In the genomic region with DNA sequence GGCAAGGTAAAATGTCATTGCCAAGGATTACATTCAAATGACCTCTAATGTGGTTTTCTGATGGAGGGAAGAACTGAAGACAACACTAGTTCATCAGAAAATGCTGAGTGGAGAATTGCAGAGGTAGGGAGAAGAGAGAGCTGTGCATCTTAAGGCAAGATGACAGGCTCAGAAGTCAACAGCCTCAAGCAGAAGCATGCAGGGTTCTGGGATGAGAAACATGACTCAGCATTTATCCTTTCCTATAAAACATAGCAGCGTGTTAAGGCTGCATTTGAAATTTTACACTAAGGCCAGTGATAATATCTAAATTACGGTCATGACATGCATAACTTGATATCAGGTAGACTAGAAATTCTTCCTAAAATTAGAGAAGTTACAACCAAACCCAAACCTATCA, we compare ENCODE assay signal across 1 cellular context.
TF ChIP-seq lines count a peak whose summit lies in the region.

No MANE protein-coding gene starts in this region.

TF ChIP-seq in HepG2, 621 proteins besides CTCF, POLR2A, EP300 and RAD21:
- no peak for TF ChIP-seq ZNF382 (CRISPR knock-in tag; IDR thresholded peaks at IDR 0.05; ENCODE audit: borderline replicate concordance)
- TF ChIP-seq SRSF4 (IDR thresholded peaks at IDR 0.05; ENCODE audit: low read depth, low read length, poor library complexity, severe bottlenecking), result no peak
- TF ChIP-seq PAX8 (CRISPR knock-in tag; IDR thresholded peaks at IDR 0.05; ENCODE audit: borderline replicate concordance), result no peak
- TF ChIP-seq, protein P1, sequence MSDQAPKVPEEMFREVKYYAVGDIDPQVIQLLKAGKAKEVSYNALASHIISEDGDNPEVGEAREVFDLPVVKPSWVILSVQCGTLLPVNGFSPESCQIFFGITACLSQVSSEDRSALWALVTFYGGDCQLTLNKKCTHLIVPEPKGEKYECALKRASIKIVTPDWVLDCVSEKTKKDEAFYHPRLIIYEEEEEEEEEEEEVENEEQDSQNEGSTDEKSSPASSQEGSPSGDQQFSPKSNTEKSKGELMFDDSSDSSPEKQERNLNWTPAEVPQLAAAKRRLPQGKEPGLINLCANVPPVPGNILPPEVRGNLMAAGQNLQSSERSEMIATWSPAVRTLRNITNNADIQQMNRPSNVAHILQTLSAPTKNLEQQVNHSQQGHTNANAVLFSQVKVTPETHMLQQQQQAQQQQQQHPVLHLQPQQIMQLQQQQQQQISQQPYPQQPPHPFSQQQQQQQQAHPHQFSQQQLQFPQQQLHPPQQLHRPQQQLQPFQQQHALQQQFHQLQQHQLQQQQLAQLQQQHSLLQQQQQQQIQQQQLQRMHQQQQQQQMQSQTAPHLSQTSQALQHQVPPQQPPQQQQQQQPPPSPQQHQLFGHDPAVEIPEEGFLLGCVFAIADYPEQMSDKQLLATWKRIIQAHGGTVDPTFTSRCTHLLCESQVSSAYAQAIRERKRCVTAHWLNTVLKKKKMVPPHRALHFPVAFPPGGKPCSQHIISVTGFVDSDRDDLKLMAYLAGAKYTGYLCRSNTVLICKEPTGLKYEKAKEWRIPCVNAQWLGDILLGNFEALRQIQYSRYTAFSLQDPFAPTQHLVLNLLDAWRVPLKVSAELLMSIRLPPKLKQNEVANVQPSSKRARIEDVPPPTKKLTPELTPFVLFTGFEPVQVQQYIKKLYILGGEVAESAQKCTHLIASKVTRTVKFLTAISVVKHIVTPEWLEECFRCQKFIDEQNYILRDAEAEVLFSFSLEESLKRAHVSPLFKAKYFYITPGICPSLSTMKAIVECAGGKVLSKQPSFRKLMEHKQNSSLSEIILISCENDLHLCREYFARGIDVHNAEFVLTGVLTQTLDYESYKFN (CRISPR knock-in tag; conservative IDR thresholded peaks at IDR 0.05), result no peak
- no peak for TF ChIP-seq RFX5 (IDR thresholded peaks at IDR 0.05; ENCODE audit: low read depth, low read length)
- TF ChIP-seq NFE2L2 (IDR thresholded peaks at IDR 0.05; ENCODE audit: low read length), result peak; percentile 87
- TF ChIP-seq ZNF780A (CRISPR knock-in tag; IDR thresholded peaks at IDR 0.05), result no peak
- TF ChIP-seq ZNF850 (CRISPR knock-in tag; conservative IDR thresholded peaks at IDR 0.05), result no peak
- TF ChIP-seq ZNF687 (CRISPR knock-in tag; IDR thresholded peaks at IDR 0.05), result no peak
- no peak for TF ChIP-seq ZNF790 (CRISPR knock-in tag; IDR thresholded peaks at IDR 0.05; ENCODE audit: borderline replicate concordance)
- no peak for TF ChIP-seq MIXL1 (CRISPR knock-in tag; IDR thresholded peaks at IDR 0.05)
- no peak for TF ChIP-seq ZSCAN21 (CRISPR knock-in tag; IDR thresholded peaks at IDR 0.05; ENCODE audit: borderline replicate concordance)
- TF ChIP-seq MEF2D (CRISPR knock-in tag; IDR thresholded peaks at IDR 0.05), result no peak
- no peak for TF ChIP-seq PTBP1 (IDR thresholded peaks at IDR 0.05; ENCODE audit: low read depth, low read length, poor library complexity, severe bottlenecking)
- TF ChIP-seq MAFK (conservative IDR thresholded peaks at IDR 0.05 in 1 of 2, IDR thresholded peaks at IDR 0.05 in 1 of 2; ENCODE audit: low read length in 2 of 2), result peak; percentile 84 to 90
- no peak for TF ChIP-seq TIGD3 (CRISPR knock-in tag; IDR thresholded peaks at IDR 0.05; ENCODE audit: borderline replicate concordance)
- peak; percentile 85 for TF ChIP-seq MAFF (IDR thresholded peaks at IDR 0.05; ENCODE audit: low read depth, low read length)
